In genomic region chr19:24142771-24143170, GRCh38 we compare ENCODE assay signal across 25 cellular contexts.
"Had no signal": no experiment of that assay in that cellular context is flagged by ENCODE, and none has a peak within 500 bp of the region (broad histone marks: within the 10 kb centered on the region; RNA-seq: fewer than 3 reads in every experiment).

No MANE protein-coding gene starts in this region.

- H3K27ac ChIP-seq: coronary artery, dorsolateral prefrontal cortex, epithelial cell of prostate, esophagus squamous epithelium, gastroesophageal sphincter, heart left ventricle, hepatocyte, left ventricle myocardium inferior, lower lobe of right lung had no signal

- H2AFZ ChIP-seq: hepatocyte had no signal

- FAIRE-seq: keratinocyte had no signal

- ATAC-seq: esophagus mucosa, gastroesophageal sphincter, heart left ventricle, left colon, left lobe of liver, lower lobe of right lung, mucosa of descending colon had no signal

- H3K4me2 ChIP-seq: hepatocyte had no signal

- H3K27me3 ChIP-seq: dorsolateral prefrontal cortex, esophagus squamous epithelium, gastroesophageal sphincter, heart left ventricle, hepatocyte had no signal

- H3K4me1 ChIP-seq: esophagus squamous epithelium, lower lobe of right lung had no signal

- H3K4me3 ChIP-seq: coronary artery, dorsolateral prefrontal cortex, esophagus squamous epithelium, gastroesophageal sphincter, heart left ventricle, hepatocyte, left ventricle myocardium inferior, lower lobe of right lung, mucosa of descending colon had no signal

- DNase-seq: dermis blood vessel endothelial cell; dorsolateral prefrontal cortex; effector CD4-positive, alpha-beta T cell; effector memory CD4-positive, alpha-beta T cell; erythroblast; esophagus squamous epithelium; foreskin fibroblast; foreskin melanocyte; heart left ventricle; hypothalamus; immature natural killer cell; kidney glomerular epithelial cell; left colon; left ventricle myocardium inferior; lower lobe of right lung; mesenchymal stem cell; mucosa of descending colon; naive B cell had no signal

- H3K36me3 ChIP-seq: lower lobe of right lung had no signal
